Comparison of ENCODE assay signal across 8 cellular contexts in genomic region chr17:49193513-49194296, GRCh38. TPM values are rescaled to one million over a fixed set of nuclear protein-coding genes. Genes with fewer than 3 reads are reported as not detected.
DNase-seq lines count a peak whose midpoint lies in the region; ATAC-seq, FAIRE-seq and TF ChIP-seq lines count a peak whose summit lies in the region.

No MANE protein-coding gene starts in this region.

- ATAC-seq in HepG2 (no peak), GM21447 (IDR thresholded peaks at IDR 0.05; ENCODE audit: unreplicated experiment) (no peak)

- DNase-seq in NCI-H446 (lab: John Stamatoyannopoulos, UW): peak; percentile 4 to 48
- no peak for DNase-seq in NCI-H446 treated with DMSO at 0.1 percent for 48 hours (lab: John Stamatoyannopoulos, UW)
- DNase-seq in KBM-7: peak; percentile 86
- DNase-seq in SK-N-SH: peak; percentile 56
- no peak for DNase-seq in coronary artery (ENCODE audit: low spot score)
- no peak for DNase-seq in HepG2 (ENCODE audit: low spot score)
- peak; percentile 43 for DNase-seq in stomach

- in situ Hi-C loops in KBM-7 (cut with MboI; ENCODE audit: low pct_unique_long_range_greater_than_20kb, low sequenced_read_pairs) (no loop called here), HepG2 (cut with HindIII; ENCODE audit: extremely low pct_ligation_motif_present, low pct_unique_long_range_greater_than_20kb) (no loop called here)

- H3K9me2 ChIP-seq in SK-N-SH: no peaks in the 10 kb centered on the region

- TF ChIP-seq RAD21 in SK-N-SH (IDR thresholded peaks at IDR 0.05; ENCODE audit: low read length) (no peak), HepG2 (CRISPR knock-in tag; IDR thresholded peaks at IDR 0.05) (no peak)

- TF ChIP-seq CTCF in SK-N-SH (IDR thresholded peaks at IDR 0.05): no peak
- TF ChIP-seq CTCF in coronary artery (IDR thresholded peaks at IDR 0.05): no peak
- TF ChIP-seq CTCF in HepG2 (CRISPR knock-in tag; IDR thresholded peaks at IDR 0.05): no peak
- TF ChIP-seq CTCF in stomach (IDR thresholded peaks at IDR 0.05): no peak

- no peak for FAIRE-seq in HepG2 (lab: Jason Lieb, UNC)

- H3K4me1 ChIP-seq in SK-N-SH (ENCODE audit: control insufficient read depth in 1 of 2, insufficient read depth in 2 of 2, low read depth in 1 of 2, low read length in 1 of 2) (peaks cover 0 to 3% of the 10 kb centered on the region in 2 experiments; a peak in 2 of 4 replicates), HepG2 (ENCODE audit: insufficient read depth, low read length) (peaks cover 25% of the 10 kb centered on the region), stomach (peaks cover 0 to 21% (median 17%) of the 10 kb centered on the region in 4 donors)

- POLR2A ChIA-PET in SK-N-SH (lab: Yijun Ruan, JAX): no interaction called here
- POLR2A ChIA-PET in HepG2 (lab: Yijun Ruan, JAX): interaction anchor here (3.1 kb wide), 1 partner anchor 125 kb away, joined by 16 read pairs; no protein-coding TSS in a partner anchor

- H3K4me2 ChIP-seq in SK-N-SH: peak overlapping the region; percentile 74
- peak overlapping the region; percentile 77 for H3K4me2 ChIP-seq in HepG2 (ENCODE audit: low read depth, low read length)

- TF ChIP-seq POLR2A in HepG2 (IDR thresholded peaks at IDR 0.05; ENCODE audit: insufficient read depth in 1 of 2, low read depth in 2 of 2, low read length in 2 of 2) (no peak), stomach (IDR thresholded peaks at IDR 0.05) (no peak)

- H3K9me3 ChIP-seq in SK-N-SH: no peaks in the 10 kb centered on the region
- no peaks in the 10 kb centered on the region for H3K9me3 ChIP-seq in HepG2 (ENCODE audit: low read length)
- H3K9me3 ChIP-seq in stomach: no peaks in the 10 kb centered on the region

- peaks cover 27% of the 10 kb centered on the region for H3F3A ChIP-seq in SK-N-SH (replicated peaks; ENCODE audit: insufficient read depth)

- H3K9ac ChIP-seq in SK-N-SH: peak overlapping the region; percentile 79
- H3K9ac ChIP-seq in HepG2 (ENCODE audit: insufficient read depth, low read depth, low read length): no peak overlapping the region

- H3K27me3 ChIP-seq in SK-N-SH (ENCODE audit: insufficient read depth) (no peaks in the 10 kb centered on the region; the same call in 1 of the 2 replicates), HepG2 (ENCODE audit: control insufficient read depth in 1 of 2, insufficient read depth in 2 of 2, low read length in 2 of 2) (peaks cover 0 to 2% of the 10 kb centered on the region in 2 experiments; a peak in 1 of 5 replicates), stomach (no peaks in the 10 kb centered on the region)

- H3K27ac ChIP-seq in SK-N-SH (ENCODE audit: low read depth in 2 of 2, low read length in 1 of 2) (peak overlapping the region in 1 of 2 experiments; percentile 94; a peak in 2 of 4 replicates), coronary artery (peak overlapping the region; percentile 50 to 99), HepG2 (ENCODE audit: extremely low read length, insufficient read depth, low read length) (no peak overlapping the region), stomach (peak overlapping the region; percentile 12 to 98 (median 97))

- BruUV-seq in HepG2 (replicated peaks; lab: Mats Ljungman, UMichigan): no TSS peak

- H4K20me1 ChIP-seq in SK-N-SH (ENCODE audit: insufficient read depth): no peaks in the 10 kb centered on the region
- no peaks in the 10 kb centered on the region for H4K20me1 ChIP-seq in HepG2 (ENCODE audit: insufficient read depth, low read length)

- H2AFZ ChIP-seq in SK-N-SH (ENCODE audit: low read depth) (peak overlapping the region; percentile 76), HepG2 (ENCODE audit: low read length) (no peak overlapping the region)

- TF ChIP-seq EP300 in SK-N-SH (IDR thresholded peaks at IDR 0.05; ENCODE audit: borderline replicate concordance in 1 of 2, low read depth in 1 of 2, low read length in 1 of 2): no peak
- TF ChIP-seq EP300 in HepG2 (IDR thresholded peaks at IDR 0.05; ENCODE audit: low read depth in 2 of 2, low read length in 2 of 2): no peak
- TF ChIP-seq EP300 in HepG2 (CRISPR knock-in tag; IDR thresholded peaks at IDR 0.05; ENCODE audit: borderline replicate concordance): no peak
- no peak for TF ChIP-seq EP300 in stomach (IDR thresholded peaks at IDR 0.05)

- intact Hi-C loops in HepG2 (cut with micrococcal nuclease; ENCODE audit: unreplicated experiment): loop anchor here (2.0 to 5.0 kb wide), 2 partner anchors 86 to 301 kb away; partner anchors contain the start of gene ATP5MC1
- intact Hi-C loops in stomach (cut with DNase I; ENCODE audit: low total_unique reads): no loop called here

- H3K4me3 ChIP-seq in SK-N-SH (ENCODE audit: low read depth in 2 of 2, low read length in 1 of 2) (peak overlapping the region; percentile 64 to 77), coronary artery (peak overlapping the region; percentile 88), HepG2 (replicated peaks in 1 of 3; ENCODE audit: insufficient read depth in 1 of 3, low read depth in 2 of 3, low read length in 3 of 3) (peak overlapping the region; percentile 75 to 80 (median 76); a peak in 4 of 6 replicates), stomach (peak overlapping the region; percentile 77 to 85 (median 80))

- H3K36me3 ChIP-seq in SK-N-SH (replicated peaks in 1 of 2; ENCODE audit: control insufficient read depth in 1 of 2, insufficient read depth in 2 of 2, low read length in 1 of 2) (no peaks in the 10 kb centered on the region), HepG2 (replicated peaks in 1 of 2; ENCODE audit: control insufficient read depth in 1 of 2, insufficient read depth in 2 of 2, low read length in 2 of 2) (no peaks in the 10 kb centered on the region), stomach (no peaks in the 10 kb centered on the region)

- WGBS in SK-N-SH (ENCODE audit: low lambda C conversion rate): 8% methylated on average over 20 of the region's 21 CpGs
- WGBS in HepG2 (ENCODE audit: low lambda C conversion rate): 53% methylated on average over 21 of the region's 21 CpGs
- 7 to 15% (median 9%) methylated on average over 21 of the region's 21 CpGs for WGBS in stomach, 5 donors

- no peaks in the 10 kb centered on the region for H3K79me2 ChIP-seq in SK-N-SH (ENCODE audit: insufficient read depth)
- no peaks in the 10 kb centered on the region for H3K79me2 ChIP-seq in HepG2 (ENCODE audit: insufficient read depth, low read length)

- CTCF ChIA-PET in SK-N-SH (lab: Yijun Ruan, JAX): interaction anchor here (1.4 to 8.6 kb wide), 3 partner anchors 12 to 33 kb away, joined by 3 to 77 read pairs (median 40); partner anchors contain the start of gene PHOSPHO1
- CTCF ChIA-PET in HepG2 (lab: Yijun Ruan, JAX; ENCODE audit: low intra/inter-chr PET ratio, low total read pairs): no interaction called here

RNA-seq across cellular contexts. Expression of gene GNGT2, which starts 16.7 kb away (rescaled TPM):
- polyA plus RNA-seq in SK-N-SH (2012; rRNA removed) (10.4 and 11.0 TPM in 2 replicates), HepG2 (2011; rRNA removed) (not detected in 2 replicates), stomach (1 to 10 TPM; 2.7 to 2.9 (median 2.9) TPM)
- 11.8 and 12.9 TPM in 2 replicates for polyA plus RNA-seq in SK-N-SH (2012; cell fraction: cytosol; rRNA removed)
- 3.8 and 5.5 TPM in 2 replicates for polyA plus RNA-seq in SK-N-SH (2012; cell fraction: nucleus; rRNA removed)
- total RNA-seq in HepG2 (2016; rRNA removed; fragmentation: Illumina TruSeq; extraction: Trizol) (not detected in 2 replicates), stomach (100 to 1,000 TPM in 1 of 5 donors, 1 to 10 TPM in 2, not detected in 2; 1.6 to 134 (median 1.7) TPM)
- not detected in 2 replicates for total RNA-seq in HepG2 (2016; cell fraction: cytosol; rRNA removed; fragmentation: Illumina TruSeq; extraction: Trizol; ENCODE audit: low read depth)
- total RNA-seq in HepG2 (2016; cell fraction: insoluble cytoplasmic fraction; rRNA removed; fragmentation: Illumina TruSeq; extraction: Trizol): not detected in 2 replicates
- total RNA-seq in HepG2 (2016; cell fraction: membrane; rRNA removed; fragmentation: Illumina TruSeq; extraction: Trizol): not detected in 2 replicates
- not detected in 2 replicates for total RNA-seq in HepG2 (2016; cell fraction: nucleus; rRNA removed; fragmentation: Illumina TruSeq; extraction: Trizol)
- polyA plus RNA-seq in HepG2 (2011; cell fraction: cytosol; rRNA removed): not detected in 2 replicates
- not detected in 2 replicates for polyA plus RNA-seq in HepG2 (2011; cell fraction: nucleus; rRNA removed)
- polyA plus RNA-seq in HepG2 (2012): not detected in 2 replicates
- not detected in 2 replicates for polyA plus RNA-seq in HepG2 (2016; cell fraction: cytosol; fragmentation: Illumina TruSeq; extraction: Trizol; ENCODE audit: low read depth)
- polyA plus RNA-seq in HepG2 (2016; cell fraction: insoluble cytoplasmic fraction; fragmentation: Illumina TruSeq; extraction: Trizol; ENCODE audit: low read depth): not detected in 2 replicates
- not detected in 2 replicates for polyA plus RNA-seq in HepG2 (2016; cell fraction: membrane; fragmentation: Illumina TruSeq; extraction: Trizol; ENCODE audit: low read depth)
- polyA plus RNA-seq in HepG2 (2016; cell fraction: nucleus; fragmentation: Illumina TruSeq; extraction: Trizol; ENCODE audit: insufficient read depth, low read depth): not detected in 2 replicates
- polyA minus RNA-seq in HepG2 (2011; rRNA and poly(A)+ RNA removed; ENCODE audit: low replicate concordance): not detected in 2 replicates
- not detected in 2 replicates for polyA minus RNA-seq in HepG2 (2011; cell fraction: cytosol; rRNA and poly(A)+ RNA removed)
- not detected in 2 replicates for polyA minus RNA-seq in HepG2 (2011; cell fraction: nucleus; rRNA and poly(A)+ RNA removed)

RNA-seq across cellular contexts. Expression of gene ABI3, which starts 16.8 kb away (rescaled TPM):
- polyA plus RNA-seq in SK-N-SH (2012; rRNA removed) (2.8 and 4.7 TPM in 2 replicates), HepG2 (2011; rRNA removed) (not detected in 2 replicates), stomach (1 to 10 TPM; 4.1 to 9.9 (median 9.5) TPM)
- polyA plus RNA-seq in SK-N-SH (2012; cell fraction: cytosol; rRNA removed): 1.8 and 2.8 TPM in 2 replicates
- polyA plus RNA-seq in SK-N-SH (2012; cell fraction: nucleus; rRNA removed): 2.2 and 3.0 TPM in 2 replicates
- total RNA-seq in HepG2 (2016; rRNA removed; fragmentation: Illumina TruSeq; extraction: Trizol) (not detected in 2 replicates), stomach (10 to 100 TPM in 2 of 5 donors, 1 to 10 TPM in 3; 1.3 to 72.4 (median 3.1) TPM)
- not detected in 2 replicates for total RNA-seq in HepG2 (2016; cell fraction: cytosol; rRNA removed; fragmentation: Illumina TruSeq; extraction: Trizol; ENCODE audit: low read depth)
- total RNA-seq in HepG2 (2016; cell fraction: insoluble cytoplasmic fraction; rRNA removed; fragmentation: Illumina TruSeq; extraction: Trizol): not detected in 2 replicates
- total RNA-seq in HepG2 (2016; cell fraction: membrane; rRNA removed; fragmentation: Illumina TruSeq; extraction: Trizol): not detected in 2 replicates
- not detected in 2 replicates for total RNA-seq in HepG2 (2016; cell fraction: nucleus; rRNA removed; fragmentation: Illumina TruSeq; extraction: Trizol)
- 0.04 TPM in 1 of 2 replicates, not detected in the other for polyA plus RNA-seq in HepG2 (2011; cell fraction: cytosol; rRNA removed)
- polyA plus RNA-seq in HepG2 (2011; cell fraction: nucleus; rRNA removed): not detected in 2 replicates
- not detected in 2 replicates for polyA plus RNA-seq in HepG2 (2012)
- not detected in 2 replicates for polyA plus RNA-seq in HepG2 (2016; cell fraction: cytosol; fragmentation: Illumina TruSeq; extraction: Trizol; ENCODE audit: low read depth)
- not detected in 2 replicates for polyA plus RNA-seq in HepG2 (2016; cell fraction: insoluble cytoplasmic fraction; fragmentation: Illumina TruSeq; extraction: Trizol; ENCODE audit: low read depth)
- not detected in 2 replicates for polyA plus RNA-seq in HepG2 (2016; cell fraction: membrane; fragmentation: Illumina TruSeq; extraction: Trizol; ENCODE audit: low read depth)
- not detected in 2 replicates for polyA plus RNA-seq in HepG2 (2016; cell fraction: nucleus; fragmentation: Illumina TruSeq; extraction: Trizol; ENCODE audit: insufficient read depth, low read depth)
- polyA minus RNA-seq in HepG2 (2011; rRNA and poly(A)+ RNA removed; ENCODE audit: low replicate concordance): not detected in 2 replicates
- not detected in 2 replicates for polyA minus RNA-seq in HepG2 (2011; cell fraction: cytosol; rRNA and poly(A)+ RNA removed)
- polyA minus RNA-seq in HepG2 (2011; cell fraction: nucleus; rRNA and poly(A)+ RNA removed): not detected in 2 replicates

RNA-seq across cellular contexts. Expression of gene PHOSPHO1, which starts 36.9 kb away (rescaled TPM):
- polyA plus RNA-seq in SK-N-SH (2012; rRNA removed): 0.13 TPM in 1 of 2 replicates, not detected in the other
- polyA plus RNA-seq in SK-N-SH (2012; cell fraction: cytosol; rRNA removed): 0.03 and 0.05 TPM in 2 replicates
- polyA plus RNA-seq in SK-N-SH (2012; cell fraction: nucleus; rRNA removed): 0.11 and 0.25 TPM in 2 replicates
- not detected in 2 replicates for total RNA-seq in HepG2 (2016; rRNA removed; fragmentation: Illumina TruSeq; extraction: Trizol)
- not detected in 2 replicates for total RNA-seq in HepG2 (2016; cell fraction: cytosol; rRNA removed; fragmentation: Illumina TruSeq; extraction: Trizol; ENCODE audit: low read depth)
- total RNA-seq in HepG2 (2016; cell fraction: insoluble cytoplasmic fraction; rRNA removed; fragmentation: Illumina TruSeq; extraction: Trizol): not detected in 2 replicates
- not detected in 2 replicates for total RNA-seq in HepG2 (2016; cell fraction: membrane; rRNA removed; fragmentation: Illumina TruSeq; extraction: Trizol)
- total RNA-seq in HepG2 (2016; cell fraction: nucleus; rRNA removed; fragmentation: Illumina TruSeq; extraction: Trizol): not detected in 2 replicates
- polyA plus RNA-seq in HepG2 (2011; rRNA removed): not detected in 2 replicates
- not detected in 2 replicates for polyA plus RNA-seq in HepG2 (2011; cell fraction: cytosol; rRNA removed)
- not detected in 2 replicates for polyA plus RNA-seq in HepG2 (2011; cell fraction: nucleus; rRNA removed)
- polyA plus RNA-seq in HepG2 (2012): not detected in 2 replicates
- polyA plus RNA-seq in HepG2 (2016; cell fraction: cytosol; fragmentation: Illumina TruSeq; extraction: Trizol; ENCODE audit: low read depth): not detected in 2 replicates
- polyA plus RNA-seq in HepG2 (2016; cell fraction: insoluble cytoplasmic fraction; fragmentation: Illumina TruSeq; extraction: Trizol; ENCODE audit: low read depth): not detected in 2 replicates
- polyA plus RNA-seq in HepG2 (2016; cell fraction: membrane; fragmentation: Illumina TruSeq; extraction: Trizol; ENCODE audit: low read depth): 0.16 TPM in 1 of 2 replicates, not detected in the other
- not detected in 2 replicates for polyA plus RNA-seq in HepG2 (2016; cell fraction: nucleus; fragmentation: Illumina TruSeq; extraction: Trizol; ENCODE audit: insufficient read depth, low read depth)
- polyA minus RNA-seq in HepG2 (2011; rRNA and poly(A)+ RNA removed; ENCODE audit: low replicate concordance): 0.72 TPM in 1 of 2 replicates, not detected in the other
- polyA minus RNA-seq in HepG2 (2011; cell fraction: cytosol; rRNA and poly(A)+ RNA removed): not detected in 2 replicates
- not detected in 2 replicates for polyA minus RNA-seq in HepG2 (2011; cell fraction: nucleus; rRNA and poly(A)+ RNA removed)
- total RNA-seq in stomach: 1 to 10 TPM in 2 of 5 donors, not detected in 3; 1.7 to 7.7 TPM
- polyA plus RNA-seq in stomach: under 1 TPM in 1 of 3 donors, not detected in 2; 0.35 TPM

Comparison
In these comparisons a context has a peak if more than half of its experiments do, and no peak if none do; other contexts are left out.
1. DNase-seq: peak in NCI-H446 (2 of 2), KBM-7 (single experiment), SK-N-SH (single experiment) and stomach (single experiment); none in NCI-H446 treated with DMSO at 0.1 percent for 48 hours (single experiment), coronary artery (single experiment) and HepG2 (single experiment).
2. Peak in every context shown above with its lines, with median percentiles within 50 percentile points of each other: H3K4me3 ChIP-seq.